In the genomic region with DNA sequence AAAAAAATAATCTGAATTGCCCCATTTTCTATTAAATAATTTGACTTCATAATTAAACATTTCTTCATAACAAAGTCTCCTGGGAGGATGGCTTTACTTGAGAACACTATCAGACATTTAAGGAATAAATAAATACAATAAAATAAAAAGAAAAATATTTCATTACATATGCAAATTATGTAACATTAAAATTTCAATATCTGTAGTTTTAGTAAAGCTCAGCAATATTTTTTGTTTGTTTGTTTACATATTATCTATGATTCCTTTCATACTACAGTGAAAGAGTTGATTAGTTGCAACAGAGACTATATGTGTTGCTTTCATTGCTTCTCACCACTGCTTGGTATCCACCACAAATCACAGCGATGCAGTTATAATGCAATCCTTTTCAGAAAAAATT, we compare ENCODE assay signal across 28 cellular contexts.
"Had no signal": no experiment of that assay in that cellular context is flagged by ENCODE, and none has a peak within 500 bp of the region (broad histone marks: within the 10 kb centered on the region; RNA-seq: fewer than 3 reads in every experiment).

No MANE protein-coding gene starts in this region.

- H3K27ac Mint-ChIP-seq: stimulated activated effector memory CD8-positive, alpha-beta T cell treated with anti-CD3 and anti-CD28 coated beads, Interleukin-12 subunit alpha, Interleukin-12 subunit beta, amount 100 ng/mL, for 72 hours; stimulated activated memory B cell treated with anti-CD40 and anti-IgM and Interleukin-4, amounts not matched to agents 10 μg/mL and 1 μg/mL and 100 μg/mL, for 72 hours; stimulated activated naive B cell treated with anti-CD40 and anti-IgM and Interleukin-4, amounts not matched to agents 10 μg/mL and 1 μg/mL and 100 μg/mL, for 72 hours; stimulated activated naive CD8-positive, alpha-beta T cell treated with anti-CD3 and anti-CD28 coated beads, Interleukin-15, amount 100 ng/mL, for 72 hours; stimulated activated naive CD8-positive, alpha-beta T cell treated with anti-CD3 and anti-CD28 coated beads, Interleukin-15, Interleukin-2, amounts not matched to agents 100 ng/mL and 50 ng/mL, for 24 hours; type B pancreatic cell had no signal

- H3K27me3 ChIP-seq: stomach, suprapubic skin, testis, thyroid gland, tibial artery, tibial nerve, transverse colon, upper lobe of left lung, upper lobe of right lung, uterus, vagina had no signal

- ATAC-seq: stimulated activated effector memory CD8-positive, alpha-beta T cell treated with anti-CD3 and anti-CD28 coated beads, Interleukin-12 subunit alpha, Interleukin-12 subunit beta, amount 100 ng/mL, for 72 hours; stimulated activated memory B cell treated with anti-CD40 and anti-IgM and Interleukin-4, amounts not matched to agents 10 μg/mL and 1 μg/mL and 100 μg/mL, for 72 hours; stimulated activated naive B cell treated with anti-CD40 and anti-IgM and Interleukin-4, amounts not matched to agents 10 μg/mL and 1 μg/mL and 100 μg/mL, for 72 hours; stimulated activated naive CD8-positive, alpha-beta T cell treated with anti-CD3 and anti-CD28 coated beads, Interleukin-15, amount 100 ng/mL, for 72 hours; stimulated activated naive CD8-positive, alpha-beta T cell treated with anti-CD3 and anti-CD28 coated beads, Interleukin-15, Interleukin-2, amounts not matched to agents 100 U/mL and 50 U/mL, for 24 hours; upper lobe of right lung had no signal

- H3K4me3 ChIP-seq: stomach, suprapubic skin, testis, thoracic aorta, thyroid gland, tibial artery, tibial nerve, transverse colon, upper lobe of left lung, upper lobe of right lung, uterus, vagina had no signal

- H3K4me3 Mint-ChIP-seq: stimulated activated effector memory CD8-positive, alpha-beta T cell treated with anti-CD3 and anti-CD28 coated beads, Interleukin-12 subunit alpha, Interleukin-12 subunit beta, amount 100 ng/mL, for 72 hours; stimulated activated memory B cell treated with anti-CD40 and anti-IgM and Interleukin-4, amounts not matched to agents 10 μg/mL and 1 μg/mL and 100 μg/mL, for 72 hours; stimulated activated naive B cell treated with anti-CD40 and anti-IgM and Interleukin-4, amounts not matched to agents 10 μg/mL and 1 μg/mL and 100 μg/mL, for 72 hours; stimulated activated naive CD8-positive, alpha-beta T cell treated with anti-CD3 and anti-CD28 coated beads, Interleukin-15, amount 100 ng/mL, for 72 hours; stimulated activated naive CD8-positive, alpha-beta T cell treated with anti-CD3 and anti-CD28 coated beads, Interleukin-15, Interleukin-2, amounts not matched to agents 100 ng/mL and 50 ng/mL, for 24 hours; type B pancreatic cell had no signal

- H3K4me1 ChIP-seq: stomach, suprapubic skin, testis, thyroid gland, tibial artery, tibial nerve, transverse colon, upper lobe of left lung, upper lobe of right lung, uterus, vagina had no signal

- DNase-seq: stimulated activated CD4-positive, alpha-beta T cell treated with anti-CD3 and anti-CD28 coated beads, Interleukin-2, amount 100 ng/mL, for 48 hours; stimulated activated CD4-positive, alpha-beta T cell treated with anti-CD3 and anti-CD28 coated beads, Interleukin-4, amount 100 ng/mL, for 1 hour; stimulated activated CD4-positive, alpha-beta T cell treated with anti-CD3 and anti-CD28 coated beads, Interleukin-4, amount 100 ng/mL, for 24 hours; stimulated activated CD4-positive, alpha-beta T cell treated with anti-CD3 and anti-CD28 coated beads, Interleukin-4, amount 100 ng/mL, for 4 hours; stimulated activated CD8-positive, alpha-beta memory T cell treated with anti-CD3 and anti-CD28 coated beads, Interleukin-4, amount 100 ng/mL, for 48 hours; stimulated activated naive B cell treated with anti-CD40 and anti-IgM and Interleukin-4, amounts not matched to agents 10 μg/mL and 1 μg/mL and 100 μg/mL, for 72 hours; stimulated activated naive CD4-positive, alpha-beta T cell; stimulated activated naive CD4-positive, alpha-beta T cell treated with Interleukin-2 at 50 U/mL for 16 hours; stimulated activated naive CD8-positive, alpha-beta T cell treated with anti-CD3 and anti-CD28 coated beads, Interleukin-15, amount 100 ng/mL, for 72 hours; stimulated activated naive CD8-positive, alpha-beta T cell treated with anti-CD3 and anti-CD28 coated beads, Interleukin-15, Interleukin-2, amounts not matched to agents 100 U/mL and 50 U/mL, for 24 hours; stomach; testis; thyroid gland; tibial artery; transverse colon; trophoblast cell; upper lobe of left lung; upper lobe of right lung; uterus had no signal

- H3K9me3 Mint-ChIP-seq: stimulated activated effector memory CD8-positive, alpha-beta T cell treated with anti-CD3 and anti-CD28 coated beads, Interleukin-12 subunit alpha, Interleukin-12 subunit beta, amount 100 ng/mL, for 72 hours; stimulated activated naive B cell treated with anti-CD40 and anti-IgM and Interleukin-4, amounts not matched to agents 10 μg/mL and 1 μg/mL and 100 μg/mL, for 72 hours; stimulated activated naive CD8-positive, alpha-beta T cell treated with anti-CD3 and anti-CD28 coated beads, Interleukin-15, Interleukin-2, amounts not matched to agents 100 ng/mL and 50 ng/mL, for 24 hours had no signal

- H3K27me3 Mint-ChIP-seq: stimulated activated memory B cell treated with anti-CD40 and anti-IgM and Interleukin-4, amounts not matched to agents 10 μg/mL and 1 μg/mL and 100 μg/mL, for 72 hours; stimulated activated naive B cell treated with anti-CD40 and anti-IgM and Interleukin-4, amounts not matched to agents 10 μg/mL and 1 μg/mL and 100 μg/mL, for 72 hours; stimulated activated naive CD8-positive, alpha-beta T cell treated with anti-CD3 and anti-CD28 coated beads, Interleukin-15, Interleukin-2, amounts not matched to agents 100 ng/mL and 50 ng/mL, for 24 hours; type B pancreatic cell had no signal

- H3K9me3 ChIP-seq: stomach, suprapubic skin, testis, thoracic aorta, thyroid gland, tibial artery, transverse colon, upper lobe of left lung, upper lobe of right lung, uterus, vagina had no signal

- H3K36me3 ChIP-seq: stomach, suprapubic skin, thoracic aorta, thyroid gland, tibial artery, tibial nerve, transverse colon, upper lobe of left lung, upper lobe of right lung, uterus, vagina had no signal

- H3K36me3 Mint-ChIP-seq: stimulated activated effector memory CD8-positive, alpha-beta T cell treated with anti-CD3 and anti-CD28 coated beads, Interleukin-12 subunit alpha, Interleukin-12 subunit beta, amount 100 ng/mL, for 72 hours; stimulated activated memory B cell treated with anti-CD40 and anti-IgM and Interleukin-4, amounts not matched to agents 10 μg/mL and 1 μg/mL and 100 μg/mL, for 72 hours; stimulated activated naive B cell treated with anti-CD40 and anti-IgM and Interleukin-4, amounts not matched to agents 10 μg/mL and 1 μg/mL and 100 μg/mL, for 72 hours had no signal

- H3K27ac ChIP-seq: stomach, suprapubic skin, testis, thoracic aorta, thyroid gland, tibial artery, tibial nerve, transverse colon, upper lobe of left lung, upper lobe of right lung, uterus, vagina had no signal

- FAIRE-seq: urothelium cell line had no signal

- H3K4me1 Mint-ChIP-seq: stimulated activated effector memory CD8-positive, alpha-beta T cell treated with anti-CD3 and anti-CD28 coated beads, Interleukin-12 subunit alpha, Interleukin-12 subunit beta, amount 100 ng/mL, for 72 hours; stimulated activated memory B cell treated with anti-CD40 and anti-IgM and Interleukin-4, amounts not matched to agents 10 μg/mL and 1 μg/mL and 100 μg/mL, for 72 hours; stimulated activated naive B cell treated with anti-CD40 and anti-IgM and Interleukin-4, amounts not matched to agents 10 μg/mL and 1 μg/mL and 100 μg/mL, for 72 hours; stimulated activated naive CD8-positive, alpha-beta T cell treated with anti-CD3 and anti-CD28 coated beads, Interleukin-15, amount 100 ng/mL, for 72 hours had no signal
